Comparison of ENCODE assay signal across 8 cellular contexts in the genomic region with DNA sequence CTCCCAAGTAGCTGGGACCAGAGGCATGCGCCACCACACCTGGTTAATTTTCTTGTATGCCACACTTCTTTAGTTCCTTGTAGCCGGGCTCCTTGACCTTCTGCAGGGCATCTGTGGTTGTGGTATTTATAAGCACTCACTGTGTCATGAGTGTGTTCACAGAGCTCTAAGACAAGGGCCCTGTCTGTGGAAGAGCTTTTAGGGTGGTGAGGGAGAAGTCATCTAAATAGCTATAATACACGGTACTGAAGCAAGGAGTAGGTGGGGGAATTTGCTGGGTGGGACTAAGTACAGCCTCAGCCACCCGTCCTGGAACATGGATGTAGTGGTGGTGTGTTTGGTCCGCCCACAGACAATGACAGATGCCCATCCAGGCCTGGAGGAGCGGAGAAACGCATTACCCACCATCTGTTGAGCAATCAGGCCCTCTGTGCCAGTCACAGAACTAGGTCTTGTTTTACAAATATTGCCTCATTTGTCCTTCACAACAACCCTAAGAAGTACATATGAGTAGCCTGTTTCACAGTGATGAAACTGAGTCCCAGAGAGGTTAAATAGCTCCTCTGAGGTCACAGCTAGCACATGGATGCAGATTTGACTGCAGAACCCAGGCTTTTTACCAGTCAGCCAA. TPM values are rescaled to one million over a fixed set of nuclear protein-coding genes. Genes with fewer than 3 reads are reported as not detected.
DNase-seq lines count a peak whose midpoint lies in the region; ATAC-seq and TF ChIP-seq lines count a peak whose summit lies in the region.

No MANE protein-coding gene starts in this region.

- H3K4me1 ChIP-seq in OCI-LY7 (ENCODE audit: insufficient read depth, low read length, poor library complexity, severe bottlenecking) (peaks cover 47% of the 10 kb centered on the region), spleen (peaks cover 30 to 98% (median 78%) of the 10 kb centered on the region in 6 donors)
- no peaks in the 10 kb centered on the region for H3K4me1 ChIP-seq in effector memory CD4-positive, alpha-beta T cell (ENCODE audit: control insufficient read depth, insufficient read depth, low read length, poor library complexity, severe bottlenecking)

- intact Hi-C loops in OCI-LY7 (cut with micrococcal nuclease; ENCODE audit: unreplicated experiment) = no loop called here
- intact Hi-C loops in spleen (cut with DNase I; ENCODE audit: low total_unique reads) = no loop called here

- 0 out of 2 replicates have a peak overlapping the region, but pooled peaks have one; percentile 35 for H3K4me2 ChIP-seq in OCI-LY7 (ENCODE audit: low read length)

- TF ChIP-seq POLR2A in spleen (IDR thresholded peaks at IDR 0.05) = no peak

- no peaks in the 10 kb centered on the region for H3K27me3 ChIP-seq in spleen (replicated peaks in 1 of 7)
- no peaks in the 10 kb centered on the region for H3K27me3 ChIP-seq in effector memory CD4-positive, alpha-beta T cell (replicated peaks; ENCODE audit: control insufficient read depth, insufficient read depth, low read length, poor library complexity, severe bottlenecking)

- ATAC-seq in HG03457 (IDR thresholded peaks at IDR 0.05; ENCODE audit: unreplicated experiment) = no peak

- 41 to 72% (median 56%) methylated on average over 7 of the region's 7 CpGs for WGBS in spleen, 5 donors

- H3K79me2 ChIP-seq in OCI-LY7 (ENCODE audit: insufficient read depth, low read depth, low read length) = peaks cover 96% of the 10 kb centered on the region

- H3K9me2 ChIP-seq in OCI-LY7 (ENCODE audit: insufficient read depth, low read length) = no peaks in the 10 kb centered on the region

- H2AFZ ChIP-seq in OCI-LY7 (ENCODE audit: low read length) = no peak overlapping the region

- POLR2A ChIA-PET in OCI-LY7 (lab: Charles Lee) = interaction anchor here (0.6 to 2.2 kb wide), 9 partner anchors 9 to 94 kb away, joined by 3 to 10 read pairs (median 4); a partner anchor contains a TSS

- peak; percentile 38 for DNase-seq in GM20000 (ENCODE audit: low spot score)
- DNase-seq in OCI-LY7 (ENCODE audit: low spot score) = no peak
- peak; percentile 44 for DNase-seq in fibroblast of villous mesenchyme (ENCODE audit: low read depth)
- no peak for DNase-seq in spleen
- DNase-seq in NCI-H748 treated with DMSO at 0.1 percent for 48 hours (lab: John Stamatoyannopoulos, UW) = no peak
- no peak for DNase-seq in GM03348 (ENCODE audit: low spot score)
- DNase-seq in effector memory CD4-positive, alpha-beta T cell = no peak

- H3K9me3 ChIP-seq in OCI-LY7 (ENCODE audit: low read length) (no peaks in the 10 kb centered on the region), spleen (no peaks in the 10 kb centered on the region)
- no peaks in the 10 kb centered on the region for H3K9me3 ChIP-seq in effector memory CD4-positive, alpha-beta T cell (ENCODE audit: control insufficient read depth, low read length)

- BruUV-seq in OCI-LY7 (replicated peaks; lab: Mats Ljungman, UMichigan) = no TSS peak

- H3K4me3 ChIP-seq in OCI-LY7 (ENCODE audit: low read depth, low read length, poor library complexity, severe bottlenecking) (no peak overlapping the region), fibroblast of villous mesenchyme (ENCODE audit: low read depth, low read length) (no peak overlapping the region), spleen (no peak overlapping the region)
- no peak overlapping the region for H3K4me3 ChIP-seq in effector memory CD4-positive, alpha-beta T cell (ENCODE audit: insufficient read depth, low read depth, low read length, poor library complexity, severe bottlenecking)

- peak overlapping the region; percentile 10 for H3K27ac ChIP-seq in OCI-LY7 (ENCODE audit: low read depth, low read length, poor library complexity, severe bottlenecking)
- peak overlapping the region in 7 of 8 donors; percentile 41 to 84 (median 53) for H3K27ac ChIP-seq in spleen
- H3K27ac ChIP-seq in effector memory CD4-positive, alpha-beta T cell (ENCODE audit: insufficient read depth, low read length, poor library complexity, severe bottlenecking) = no peak overlapping the region

- CTCF ChIA-PET in OCI-LY7 (lab: Charles Lee; ENCODE audit: unreplicated experiment) = no interaction called here

- TF ChIP-seq CTCF in GM20000 (IDR thresholded peaks at IDR 0.05; ENCODE audit: extremely low read depth, missing control alignments) (no peak), OCI-LY7 (conservative IDR thresholded peaks at IDR 0.05; ENCODE audit: low read length) (no peak), fibroblast of villous mesenchyme (IDR thresholded peaks at IDR 0.05; ENCODE audit: insufficient read depth, low read depth, low read length) (no peak), spleen (IDR thresholded peaks at IDR 0.05 in 8 of 11, conservative IDR thresholded peaks at IDR 0.05 in 3 of 11) (no peak)

- H4K20me1 ChIP-seq in OCI-LY7 (ENCODE audit: insufficient read depth, low read length) = peaks cover 28% of the 10 kb centered on the region

- peaks cover 58% of the 10 kb centered on the region for H3K36me3 ChIP-seq in OCI-LY7 (ENCODE audit: insufficient read depth, low read length)
- peaks cover 0 to 14% (median 4%) of the 10 kb centered on the region in 6 donors for H3K36me3 ChIP-seq in spleen
- H3K36me3 ChIP-seq in effector memory CD4-positive, alpha-beta T cell (ENCODE audit: control insufficient read depth, insufficient read depth, low read length) = peaks cover 8% of the 10 kb centered on the region

RNA-seq across cellular contexts. Expression of a gene that starts 10.1 kb away (rescaled TPM):
- 61.5 and 69.0 TPM in 2 replicates for total RNA-seq in OCI-LY7 (2014; rRNA removed; shearing (Covaris generic))
- total RNA-seq in OCI-LY7 (2022) (102 and 107 TPM in 2 replicates), fibroblast of villous mesenchyme (50.6 and 69.1 TPM in 2 replicates), spleen (10 to 100 TPM; 51.7 to 82.0 (median 76.2) TPM)
- polyA plus RNA-seq in spleen = 10 to 100 TPM; 21.4 to 31.7 (median 25.5) TPM

RNA-seq across cellular contexts. Expression of a gene that starts 10.5 kb away (rescaled TPM):
- 87.9 and 98.8 TPM in 2 replicates for total RNA-seq in OCI-LY7 (2014; rRNA removed; shearing (Covaris generic))
- 60.9 and 62.1 TPM in 2 replicates for total RNA-seq in OCI-LY7 (2022)
- total RNA-seq in fibroblast of villous mesenchyme = 38.0 and 51.0 TPM in 2 replicates
- total RNA-seq in spleen = 10 to 100 TPM; 29.6 to 41.2 (median 34.7) TPM
- polyA plus RNA-seq in spleen = 10 to 100 TPM; 35.3 to 67.5 (median 50.3) TPM

RNA-seq across cellular contexts. Expression of a gene that starts 32.4 kb away (rescaled TPM):
- 13.5 and 13.9 TPM in 2 replicates for total RNA-seq in OCI-LY7 (2014; rRNA removed; shearing (Covaris generic))
- 19.9 and 27.0 TPM in 2 replicates for total RNA-seq in OCI-LY7 (2022)
- total RNA-seq in fibroblast of villous mesenchyme = 23.2 and 35.4 TPM in 2 replicates
- 10 to 100 TPM; 30.9 to 52.4 (median 44.8) TPM for total RNA-seq in spleen
- 10 to 100 TPM in 1 of 3 donors, 1 to 10 TPM in 2; 7.5 to 17.1 (median 8.9) TPM for polyA plus RNA-seq in spleen

Comparison
In these comparisons a context has a peak if more than half of its experiments do, and no peak if none do; other contexts are left out.
1. DNase-seq: peak in GM20000 (single experiment) and fibroblast of villous mesenchyme (single experiment); none in OCI-LY7 (single experiment), spleen (single experiment), NCI-H748 treated with DMSO at 0.1 percent for 48 hours (single experiment), GM03348 (single experiment) and effector memory CD4-positive, alpha-beta T cell (0 of 3).